ENCODE assay signal across 10 cellular contexts in genomic region chr11:19577391-19577831, GRCh38.
DNase-seq lines count a peak whose midpoint lies in the region; ATAC-seq and TF ChIP-seq lines count a peak whose summit lies in the region.
"Had no signal": no experiment of that assay in that cellular context is flagged by ENCODE, and none has a peak within 500 bp of the region (broad histone marks: within the 10 kb centered on the region; RNA-seq: fewer than 3 reads in every experiment).

No MANE protein-coding gene starts in this region.

- H3K9me3 ChIP-seq in esophagus (ENCODE audit: control insufficient read depth in 2 of 2, insufficient read depth in 1 of 2, low read depth in 1 of 2, low read length in 1 of 2) (no peaks in the 10 kb centered on the region), tibial nerve (no peaks in the 10 kb centered on the region)

- H3K4me1 Mint-ChIP-seq in mesothelial cell of epicardium = peaks cover 18% of the 10 kb centered on the region

- DNase-seq in RWPE1 (ENCODE audit: low spot score) (no peak), mesothelial cell of epicardium (ENCODE audit: low spot score in 2 of 2, unreplicated experiment in 2 of 2) (no peak), tibial nerve (ENCODE audit: low spot score in 2 of 2) (no peak), GOT3 (lab: John Stamatoyannopoulos, UW) (no peak)
- DNase-seq in effector CD8-positive, alpha-beta T cell (lab: John Stamatoyannopoulos, UW) = no peak
- DNase-seq: DMS79; H7; stimulated activated CD4-positive, alpha-beta T cell treated with anti-CD3 and anti-CD28 coated beads, Interleukin-2, amount 100 ng/mL, for 24 hours had no signal

- H3K4me3 Mint-ChIP-seq in mesothelial cell of epicardium = no peak overlapping the region

- CTCF ChIA-PET in RWPE1 (lab: Yijun Ruan, JAX) = no interaction called here

- H3K4me3 ChIP-seq in esophagus (ENCODE audit: low read depth in 1 of 2, low read length in 2 of 2) (no peak overlapping the region), tibial nerve (no peak overlapping the region)

- peaks cover 8% of the 10 kb centered on the region for H3K27me3 Mint-ChIP-seq in mesothelial cell of epicardium (ENCODE audit: low read depth)

- peak overlapping the region; percentile 78 for H3K27ac Mint-ChIP-seq in mesothelial cell of epicardium

- H3K4me1 ChIP-seq in esophagus (ENCODE audit: control insufficient read depth in 2 of 2, insufficient read depth in 2 of 2, low read length in 1 of 2) (peaks cover 0 to 2% of the 10 kb centered on the region in 2 donors), tibial nerve (peaks cover 0 to 30% (median 23%) of the 10 kb centered on the region in 4 donors)

- POLR2A ChIA-PET in RWPE1 (lab: Yijun Ruan, JAX; ENCODE audit: low non-redundant PET) = no interaction called here

- H3K36me3 Mint-ChIP-seq in mesothelial cell of epicardium = no peaks in the 10 kb centered on the region

- peaks cover 0 to 1% of the 10 kb centered on the region in 2 donors for H3K36me3 ChIP-seq in esophagus (ENCODE audit: control insufficient read depth in 2 of 2, insufficient read depth in 2 of 2, low read length in 1 of 2)
- H3K36me3 ChIP-seq in tibial nerve = no peaks in the 10 kb centered on the region

- H3K27ac ChIP-seq in RWPE1 = peak overlapping the region; percentile 11; the same call in 1 of the 2 replicates
- H3K27ac ChIP-seq in esophagus (ENCODE audit: low read depth in 2 of 2, low read length in 1 of 2) = peak overlapping the region; percentile 56 to 76
- H3K27ac ChIP-seq in tibial nerve = peak overlapping the region in 3 of 4 donors; percentile 69 to 88 (median 81)

- no peak for TF ChIP-seq POLR2A in tibial nerve (IDR thresholded peaks at IDR 0.05)

- H3K27me3 ChIP-seq in esophagus (ENCODE audit: control insufficient read depth in 1 of 2, insufficient read depth in 2 of 2, low read length in 2 of 2) (no peaks in the 10 kb centered on the region), tibial nerve (no peaks in the 10 kb centered on the region)

- 32 to 51% methylated on average over 5 of the region's 5 CpGs for WGBS in esophagus, 2 donors
- WGBS in tibial nerve, 2 donors = 56% methylated on average over 5 of the region's 5 CpGs

- no peaks in the 10 kb centered on the region for H3K9me3 Mint-ChIP-seq in mesothelial cell of epicardium

- no peak for ATAC-seq in HG02642 (IDR thresholded peaks at IDR 0.05; ENCODE audit: poor library complexity, unreplicated experiment)

- no peak for TF ChIP-seq EP300 in tibial nerve (IDR thresholded peaks at IDR 0.05)

- TF ChIP-seq CTCF in RWPE1 (conservative IDR thresholded peaks at IDR 0.05; ENCODE audit: low read depth) (no peak), mesothelial cell of epicardium (IDR thresholded peaks at IDR 0.05; ENCODE audit: unreplicated experiment) (no peak), tibial nerve (IDR thresholded peaks at IDR 0.05) (no peak)

Comparison
In these comparisons a context has a peak if more than half of its experiments do, and no peak if none do; other contexts are left out.
1. H3K27ac ChIP-seq: peak in every context shown above with its lines; median percentile 81 in tibial nerve; 66 in esophagus; 11 in RWPE1.